In the genomic region with DNA sequence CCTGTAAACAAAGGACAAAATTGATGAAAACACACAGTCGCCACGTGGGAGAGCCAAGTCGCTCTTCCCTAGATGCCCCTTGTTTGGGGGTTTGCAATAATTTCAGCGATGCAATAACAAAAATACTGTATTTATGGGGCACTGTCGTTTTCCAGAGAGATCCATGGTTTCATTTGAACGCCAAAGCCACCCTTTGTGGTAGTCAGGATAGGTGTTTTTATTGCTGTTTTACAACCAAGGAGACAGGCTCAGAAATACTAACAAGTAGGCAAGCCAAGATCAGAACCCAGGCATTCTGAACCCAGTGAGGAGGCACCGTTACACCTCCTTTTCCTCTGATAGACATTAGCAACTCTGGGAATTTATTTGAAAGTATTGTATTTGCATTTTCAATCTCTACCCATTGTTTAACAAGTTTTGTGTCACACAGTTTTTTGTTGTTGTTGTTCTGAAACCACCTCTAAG, we compare ENCODE assay signal across 8 cellular contexts. TPM values are rescaled to one million over a fixed set of nuclear protein-coding genes. Genes with fewer than 3 reads are reported as not detected.
A peak's percentile ranks its signal among the peaks of the same experiment; 100 is the strongest.
DNase-seq lines count a peak whose midpoint lies in the region; ATAC-seq, FAIRE-seq and TF ChIP-seq lines count a peak whose summit lies in the region.

No MANE protein-coding gene starts in this region.

- no peaks in the 10 kb centered on the region for H4K20me1 ChIP-seq in OCI-LY1 (ENCODE audit: insufficient read depth, low read length)

- H3K9me2 ChIP-seq in OCI-LY1 (ENCODE audit: low read depth, low read length) = no peaks in the 10 kb centered on the region

- peak overlapping the region; percentile 96 for H3K4me3 ChIP-seq in OCI-LY1 (ENCODE audit: low read depth, low read length, poor library complexity, severe bottlenecking)
- peak overlapping the region; percentile 60 to 77 for H3K4me3 ChIP-seq in neuronal stem cell (ENCODE audit: low read length in 2 of 2)

- H3K4me1 Mint-ChIP-seq in Calu3 (ENCODE audit: low read depth, unreplicated experiment) = peaks cover 20% of the 10 kb centered on the region
- H3K4me1 Mint-ChIP-seq in effector memory CD8-positive, alpha-beta T cell (ENCODE audit: low read depth in 2 of 2) = peaks cover 21 to 39% of the 10 kb centered on the region in 2 donors

- intact Hi-C loops in Calu3 (cut with micrococcal nuclease; ENCODE audit: unreplicated experiment) = loop anchor here (5.0 kb wide), 2 partner anchors 46 to 291 kb away; no protein-coding TSS in a partner anchor

- H3K4me3 Mint-ChIP-seq in Calu3 (ENCODE audit: low read depth, unreplicated experiment) = peak overlapping the region; percentile 76
- peak overlapping the region; percentile 85 to 88 for H3K4me3 Mint-ChIP-seq in effector memory CD8-positive, alpha-beta T cell

- H3K9ac ChIP-seq in OCI-LY1 (ENCODE audit: low read length) (peak overlapping the region; percentile 95), neuronal stem cell (ENCODE audit: low read depth, low read length, poor library complexity) (no peak overlapping the region)

- peaks cover 4% of the 10 kb centered on the region; the same call in 1 of the 2 replicates for H3K36me3 ChIP-seq in OCI-LY1 (ENCODE audit: insufficient read depth, low read length)
- no peaks in the 10 kb centered on the region for H3K36me3 ChIP-seq in neuronal stem cell (replicated peaks in 1 of 2; ENCODE audit: control insufficient read depth in 2 of 2, insufficient read depth in 2 of 2, low read length in 2 of 2)

- H2BK15ac ChIP-seq in neuronal stem cell (ENCODE audit: low read length) = no peak overlapping the region

- H3F3A ChIP-seq in OCI-LY1 (ENCODE audit: insufficient read depth, low read length) = no peaks in the 10 kb centered on the region

- no peak overlapping the region for H4K8ac ChIP-seq in neuronal stem cell (ENCODE audit: low read depth, low read length)

- no peak for DNase-seq in Calu3
- DNase-seq in effector memory CD8-positive, alpha-beta T cell = no peak
- no peak for DNase-seq in neuronal stem cell (ENCODE audit: low spot score)
- no peak for DNase-seq in NCI-H748 treated with DMSO at 0.1 percent for 48 hours (lab: John Stamatoyannopoulos, UW)
- DNase-seq in HTR-8/SVneo (ENCODE audit: insufficient read length, low spot score) = no peak
- no peak for DNase-seq in superior temporal gyrus (ENCODE audit: extremely low spot score)

- no peaks in the 10 kb centered on the region for H3K79me1 ChIP-seq in neuronal stem cell (ENCODE audit: low read depth, low read length)

- H3K9me3 Mint-ChIP-seq in Calu3 (ENCODE audit: low read depth, unreplicated experiment) = no peaks in the 10 kb centered on the region
- H3K9me3 Mint-ChIP-seq in effector memory CD8-positive, alpha-beta T cell = no peaks in the 10 kb centered on the region

- peak overlapping the region; percentile 85 for H3K4me2 ChIP-seq in OCI-LY1 (ENCODE audit: low read length)
- peak overlapping the region; percentile 68 for H3K4me2 ChIP-seq in neuronal stem cell (ENCODE audit: insufficient read depth, low read length, poor library complexity, severe bottlenecking)

- H2AFZ ChIP-seq in OCI-LY1 (ENCODE audit: low read length) = no peak overlapping the region
- H2AFZ ChIP-seq in neuronal stem cell (ENCODE audit: low read length) = peak overlapping the region; percentile 97

- no peak overlapping the region for H2BK12ac ChIP-seq in neuronal stem cell (ENCODE audit: low read length)

- CTCF ChIA-PET in Calu3 (lab: Charles Lee) = no interaction called here

- no peak for ATAC-seq in effector memory CD8-positive, alpha-beta T cell (replicated peaks)
- ATAC-seq in HG03135 (IDR thresholded peaks at IDR 0.05; ENCODE audit: unreplicated experiment) = no peak

- no peaks in the 10 kb centered on the region for H3K27me3 Mint-ChIP-seq in Calu3 (ENCODE audit: unreplicated experiment)
- no peaks in the 10 kb centered on the region for H3K27me3 Mint-ChIP-seq in effector memory CD8-positive, alpha-beta T cell

- WGBS in neuronal stem cell (ENCODE audit: extremely low coverage in 2 of 2, insufficient read length in 2 of 2, insufficient replicate concordance in 1 of 2), 2 donors = no CpG with 5 or more reads among the region's 7 CpGs

- no peak overlapping the region for H2BK5ac ChIP-seq in neuronal stem cell (ENCODE audit: low read length)

- H3K36me3 Mint-ChIP-seq in Calu3 (ENCODE audit: insufficient read depth, unreplicated experiment) = peaks cover 32% of the 10 kb centered on the region
- H3K36me3 Mint-ChIP-seq in effector memory CD8-positive, alpha-beta T cell (ENCODE audit: insufficient read depth) = peaks cover 13% of the 10 kb centered on the region

- H4K91ac ChIP-seq in neuronal stem cell (ENCODE audit: low read depth, low read length, poor library complexity) = no peak overlapping the region

- H3K9me3 ChIP-seq in OCI-LY1 (ENCODE audit: low read length) (0 out of 2 replicates have a peak, but pooled peaks cover 6% of the 10 kb centered on the region), neuronal stem cell (replicated peaks in 1 of 2; ENCODE audit: control insufficient read depth in 2 of 2, insufficient read depth in 1 of 2, low read depth in 1 of 2, low read length in 2 of 2) (peaks cover 0 to 10% of the 10 kb centered on the region in 2 donors)

- H3K18ac ChIP-seq in neuronal stem cell (ENCODE audit: low read length) = no peak overlapping the region

- H3K27ac Mint-ChIP-seq in Calu3 (ENCODE audit: unreplicated experiment) = peak overlapping the region; percentile 97
- H3K27ac Mint-ChIP-seq in effector memory CD8-positive, alpha-beta T cell = peak overlapping the region; percentile 96

- no peak overlapping the region for H3K14ac ChIP-seq in neuronal stem cell (ENCODE audit: low read length)

- H2BK120ac ChIP-seq in neuronal stem cell (ENCODE audit: low read depth, low read length) = no peak overlapping the region

- H3K27me3 ChIP-seq in OCI-LY1 (ENCODE audit: insufficient read depth, low read length) (no peaks in the 10 kb centered on the region), neuronal stem cell (ENCODE audit: control insufficient read depth in 3 of 3, insufficient read depth in 3 of 3, low read depth in 1 of 3, low read length in 3 of 3) (no peaks in the 10 kb centered on the region)

- no peak overlapping the region for H3K4ac ChIP-seq in neuronal stem cell (ENCODE audit: low read length)

- TF ChIP-seq CTCF in Calu3 (IDR thresholded peaks at IDR 0.05; ENCODE audit: unreplicated experiment) (no peak), OCI-LY1 (IDR thresholded peaks at IDR 0.05; ENCODE audit: low read length) (no peak)

- peaks cover 28% of the 10 kb centered on the region for H3K4me1 ChIP-seq in OCI-LY1 (ENCODE audit: insufficient read depth, low read length, severe bottlenecking)
- peaks cover 3 to 8% of the 10 kb centered on the region in 2 donors for H3K4me1 ChIP-seq in neuronal stem cell (ENCODE audit: control insufficient read depth in 2 of 2, insufficient read depth in 1 of 2, low read depth in 1 of 2, low read length in 2 of 2)

- no peak for FAIRE-seq in HTR-8/SVneo (lab: Jason Lieb, UNC)

- H3K79me2 ChIP-seq in OCI-LY1 (ENCODE audit: insufficient read depth, low read length) = peaks cover 36% of the 10 kb centered on the region

- no peak overlapping the region for H3K27ac ChIP-seq in OCI-LY1 (ENCODE audit: low read depth, low read length, poor library complexity, severe bottlenecking)
- H3K27ac ChIP-seq in neuronal stem cell (replicated peaks; ENCODE audit: low read length) = no peak overlapping the region

- BruUV-seq in Calu3 (replicated peaks; lab: Mats Ljungman, UMichigan) = TSS peak; percentile 53

- no peak overlapping the region for H2AK5ac ChIP-seq in neuronal stem cell (ENCODE audit: low read depth, low read length)

- no peak overlapping the region for H3K23ac ChIP-seq in neuronal stem cell (ENCODE audit: low read depth, low read length, poor library complexity)

RNA-seq across cellular contexts. Expression of a gene that starts 0.8 kb away (rescaled TPM):
- total RNA-seq in Calu3 (2022) = 39.3 and 42.0 TPM in 2 replicates
- polyA plus RNA-seq in neuronal stem cell (2013, experiment 1 of 2) = 18.6 TPM
- 19.8 TPM for polyA plus RNA-seq in neuronal stem cell (2013, experiment 2 of 2)

RNA-seq across cellular contexts. Expression of a gene that starts 13.3 kb away (rescaled TPM):
- total RNA-seq in Calu3 (2022) = not detected in 2 replicates
- 0.91 TPM for polyA plus RNA-seq in neuronal stem cell (2013, experiment 1 of 2)
- 0.46 TPM for polyA plus RNA-seq in neuronal stem cell (2013, experiment 2 of 2)
